In genomic region chr3:156304406-156304805, GRCh38 we compare ENCODE assay signal across 18 cellular contexts.
DNase-seq lines count a peak whose midpoint lies in the region; ATAC-seq and TF ChIP-seq lines count a peak whose summit lies in the region.
"Had no signal": no experiment of that assay in that cellular context is flagged by ENCODE, and none has a peak within 500 bp of the region (broad histone marks: within the 10 kb centered on the region; RNA-seq: fewer than 3 reads in every experiment).

No MANE protein-coding gene starts in this region.

- no TSS peak for BruUV-seq in OCI-LY7 (replicated peaks; lab: Mats Ljungman, UMichigan)

- H3K36me3 ChIP-seq in aorta (ENCODE audit: control insufficient read depth in 1 of 2, insufficient read depth in 2 of 2, low read length in 1 of 2) (no peaks in the 10 kb centered on the region), OCI-LY7 (ENCODE audit: insufficient read depth, low read length) (no peaks in the 10 kb centered on the region)

- H3K4me2 ChIP-seq in OCI-LY7 (ENCODE audit: low read length) = no peak overlapping the region

- no peak overlapping the region for H3K4me3 ChIP-seq in astrocyte of the cerebellum (ENCODE audit: low read depth, low read length)
- H3K4me3 ChIP-seq in fibroblast of the aortic adventitia (ENCODE audit: low read depth, low read length) = no peak overlapping the region
- no peak overlapping the region for H3K4me3 ChIP-seq in aorta (ENCODE audit: low read length in 2 of 2)
- H3K4me3 ChIP-seq in OCI-LY7 (ENCODE audit: low read depth, low read length, poor library complexity, severe bottlenecking) = no peak overlapping the region

- H4K20me1 ChIP-seq in OCI-LY7 (ENCODE audit: insufficient read depth, low read length) = no peaks in the 10 kb centered on the region

- 4 to 5% methylated on average over 3 of the region's 3 CpGs for WGBS in aorta, 2 donors

- H3K27me3 ChIP-seq in aorta (ENCODE audit: control insufficient read depth in 1 of 2, insufficient read depth in 2 of 2, low read length in 1 of 2) = no peaks in the 10 kb centered on the region

- TF ChIP-seq CTCF in astrocyte of the cerebellum (IDR thresholded peaks at IDR 0.05; ENCODE audit: low read depth, low read length, missing control alignments) = no peak
- TF ChIP-seq CTCF in fibroblast of the aortic adventitia (IDR thresholded peaks at IDR 0.05; ENCODE audit: insufficient read depth, low read length) = no peak
- no peak for TF ChIP-seq CTCF in OCI-LY7 (conservative IDR thresholded peaks at IDR 0.05; ENCODE audit: low read length)

- CTCF ChIA-PET in OCI-LY7 (lab: Charles Lee; ENCODE audit: unreplicated experiment) = no interaction called here

- no peaks in the 10 kb centered on the region for H3K79me2 ChIP-seq in OCI-LY7 (ENCODE audit: insufficient read depth, low read depth, low read length)

- no peaks in the 10 kb centered on the region for H3K9me2 ChIP-seq in OCI-LY7 (ENCODE audit: insufficient read depth, low read length)

- in situ Hi-C loops in astrocyte of the cerebellum (cut with HindIII; ENCODE audit: low sequenced_read_pairs) = no loop called here

- H3K4me1 ChIP-seq in aorta (ENCODE audit: control insufficient read depth in 1 of 2, insufficient read depth in 2 of 2, low read length in 2 of 2) (peaks cover 9 to 15% of the 10 kb centered on the region in 2 donors), OCI-LY7 (ENCODE audit: insufficient read depth, low read length, poor library complexity, severe bottlenecking) (no peaks in the 10 kb centered on the region)
- H3K4me1 ChIP-seq: Caco-2 had no signal

- ATAC-seq in left ventricle myocardium superior (peak; percentile 7), Right ventricle myocardium inferior (no peak), aorta (ENCODE audit: low FRiP score) (no peak), HG02623 (IDR thresholded peaks at IDR 0.05; ENCODE audit: unreplicated experiment) (no peak)
- no peak for ATAC-seq in stimulated activated naive CD8-positive, alpha-beta T cell treated with anti-CD3 and anti-CD28 coated beads, Interleukin-15, Interleukin-2, amounts not matched to agents 100 U/mL and 50 U/mL, for 24 hours
- ATAC-seq: left colon had no signal

- DNase-seq in left ventricle myocardium superior (no peak), Right ventricle myocardium inferior (ENCODE audit: missing footprints) (no peak), astrocyte of the cerebellum (ENCODE audit: low read depth) (peak; percentile 47), fibroblast of the aortic adventitia (ENCODE audit: low read depth) (peak; percentile 70), aorta (no peak), OCI-LY7 (ENCODE audit: low spot score) (no peak)
- no peak for DNase-seq in stimulated activated naive CD8-positive, alpha-beta T cell treated with anti-CD3 and anti-CD28 coated beads, Interleukin-15, Interleukin-2, amounts not matched to agents 100 U/mL and 50 U/mL, for 24 hours
- DNase-seq: activated CD8-positive, alpha-beta memory T cell treated with anti-CD3 and anti-CD28 coated beads, Interleukin-2, amount 50 U/mL, for 48 hours; activated naive CD4-positive, alpha-beta T cell treated with anti-CD3 and anti-CD28 coated beads for 36 hours; Caco-2; cerebellar nuclear complex; hippocampal formation; left colon; NCI-H2029 treated with DMSO at 0.1 percent for 48 hours; NCI-H748 treated with DMSO at 0.1 percent for 48 hours; posterior cingulate gyrus had no signal

- H3K27ac ChIP-seq in aorta (ENCODE audit: low read depth in 1 of 2, low read length in 2 of 2) (peak overlapping the region; percentile 36 to 51), OCI-LY7 (ENCODE audit: low read depth, low read length, poor library complexity, severe bottlenecking) (no peak overlapping the region)
- H3K27ac ChIP-seq: RWPE1 had no signal

- intact Hi-C loops in left ventricle myocardium superior (cut with micrococcal nuclease) (no loop called here), Right ventricle myocardium inferior (cut with DNase I) (no loop called here), aorta (cut with DNase I) (no loop called here), OCI-LY7 (cut with micrococcal nuclease; ENCODE audit: unreplicated experiment) (no loop called here)

- no peaks in the 10 kb centered on the region for H3K9me3 ChIP-seq in aorta (ENCODE audit: control insufficient read depth, low read length)
- no peaks in the 10 kb centered on the region for H3K9me3 ChIP-seq in OCI-LY7 (ENCODE audit: low read length)
- H3K9me3 ChIP-seq: Caco-2 had no signal

- no peak overlapping the region for H2AFZ ChIP-seq in OCI-LY7 (ENCODE audit: low read length)

- POLR2A ChIA-PET in OCI-LY7 (lab: Charles Lee) = no interaction called here

Comparison
In these comparisons a context has a peak if more than half of its experiments do, and no peak if none do; other contexts are left out.
1. DNase-seq: peak in astrocyte of the cerebellum (single experiment) and fibroblast of the aortic adventitia (single experiment); none in left ventricle myocardium superior (single experiment), Right ventricle myocardium inferior (single experiment), aorta (0 of 2), OCI-LY7 (single experiment) and stimulated activated naive CD8-positive, alpha-beta T cell treated with anti-CD3 and anti-CD28 coated beads, Interleukin-15, Interleukin-2, amounts not matched to agents 100 U/mL and 50 U/mL, for 24 hours (single experiment).